Comparison of ENCODE assay signal across 1 cellular context in the genomic region with DNA sequence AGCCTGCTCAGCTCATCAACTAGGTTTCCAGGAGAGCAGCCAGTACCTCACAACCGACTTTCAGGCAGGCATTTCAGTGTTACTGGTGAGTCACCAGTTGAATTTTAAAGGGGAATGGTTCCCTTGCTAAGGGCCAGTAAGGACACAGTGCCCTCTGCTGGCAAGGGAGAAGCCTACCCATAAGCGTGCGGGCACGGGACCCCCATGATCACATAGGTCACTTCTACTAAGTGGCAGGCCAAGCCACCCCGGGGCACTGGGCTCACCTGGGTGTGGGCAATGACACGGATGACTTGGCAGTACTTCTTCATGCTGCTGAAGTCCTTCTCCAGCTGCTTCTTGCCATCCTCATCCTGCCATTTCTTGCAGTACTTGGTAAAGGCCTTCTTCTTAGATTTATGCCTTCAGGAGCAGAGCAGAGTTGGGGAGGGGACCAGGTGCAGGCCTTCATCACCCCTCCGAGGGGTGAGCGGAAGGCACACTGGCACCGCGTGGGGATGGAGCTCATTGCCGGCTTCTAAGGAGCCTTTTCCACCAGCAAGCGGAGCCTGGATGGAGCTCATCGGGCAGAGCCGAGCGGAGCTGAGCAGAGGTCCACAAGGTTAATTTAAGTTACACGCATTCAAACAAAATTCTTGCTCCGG.
TF ChIP-seq lines count a peak whose summit lies in the region.

No MANE protein-coding gene starts in this region.

TF ChIP-seq in SK-N-SH treated with all-trans-retinoic acid at 6 μM for 48 hours, 23 proteins besides CTCF, POLR2A, EP300 and RAD21 (continued from another document):
- TF ChIP-seq, protein P1, sequence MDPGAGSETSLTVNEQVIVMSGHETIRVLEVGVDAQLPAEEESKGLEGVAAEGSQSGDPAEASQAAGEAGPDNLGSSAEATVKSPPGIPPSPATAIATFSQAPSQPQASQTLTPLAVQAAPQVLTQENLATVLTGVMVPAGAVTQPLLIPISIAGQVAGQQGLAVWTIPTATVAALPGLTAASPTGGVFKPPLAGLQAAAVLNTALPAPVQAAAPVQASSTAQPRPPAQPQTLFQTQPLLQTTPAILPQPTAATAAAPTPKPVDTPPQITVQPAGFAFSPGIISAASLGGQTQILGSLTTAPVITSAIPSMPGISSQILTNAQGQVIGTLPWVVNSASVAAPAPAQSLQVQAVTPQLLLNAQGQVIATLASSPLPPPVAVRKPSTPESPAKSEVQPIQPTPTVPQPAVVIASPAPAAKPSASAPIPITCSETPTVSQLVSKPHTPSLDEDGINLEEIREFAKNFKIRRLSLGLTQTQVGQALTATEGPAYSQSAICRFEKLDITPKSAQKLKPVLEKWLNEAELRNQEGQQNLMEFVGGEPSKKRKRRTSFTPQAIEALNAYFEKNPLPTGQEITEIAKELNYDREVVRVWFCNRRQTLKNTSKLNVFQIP (CRISPR knock-in tag; IDR thresholded peaks at IDR 0.05; ENCODE audit: borderline replicate concordance, low read depth), result no peak
- TF ChIP-seq ZFP3 (CRISPR knock-in tag; IDR thresholded peaks at IDR 0.05) (no peak), ZNF565 (CRISPR knock-in tag; conservative IDR thresholded peaks at IDR 0.05; ENCODE audit: low read depth) (no peak), TOX (CRISPR knock-in tag; IDR thresholded peaks at IDR 0.05; ENCODE audit: borderline replicate concordance) (no peak), OSR1 (CRISPR knock-in tag; IDR thresholded peaks at IDR 0.05) (no peak), ZFP30 (CRISPR knock-in tag; IDR thresholded peaks at IDR 0.05) (no peak), PPARA (CRISPR knock-in tag; IDR thresholded peaks at IDR 0.05; ENCODE audit: borderline replicate concordance) (no peak)
- TF ChIP-seq, protein P2, sequence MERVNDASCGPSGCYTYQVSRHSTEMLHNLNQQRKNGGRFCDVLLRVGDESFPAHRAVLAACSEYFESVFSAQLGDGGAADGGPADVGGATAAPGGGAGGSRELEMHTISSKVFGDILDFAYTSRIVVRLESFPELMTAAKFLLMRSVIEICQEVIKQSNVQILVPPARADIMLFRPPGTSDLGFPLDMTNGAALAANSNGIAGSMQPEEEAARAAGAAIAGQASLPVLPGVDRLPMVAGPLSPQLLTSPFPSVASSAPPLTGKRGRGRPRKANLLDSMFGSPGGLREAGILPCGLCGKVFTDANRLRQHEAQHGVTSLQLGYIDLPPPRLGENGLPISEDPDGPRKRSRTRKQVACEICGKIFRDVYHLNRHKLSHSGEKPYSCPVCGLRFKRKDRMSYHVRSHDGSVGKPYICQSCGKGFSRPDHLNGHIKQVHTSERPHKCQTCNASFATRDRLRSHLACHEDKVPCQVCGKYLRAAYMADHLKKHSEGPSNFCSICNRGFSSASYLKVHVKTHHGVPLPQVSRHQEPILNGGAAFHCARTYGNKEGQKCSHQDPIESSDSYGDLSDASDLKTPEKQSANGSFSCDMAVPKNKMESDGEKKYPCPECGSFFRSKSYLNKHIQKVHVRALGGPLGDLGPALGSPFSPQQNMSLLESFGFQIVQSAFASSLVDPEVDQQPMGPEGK (CRISPR knock-in tag; IDR thresholded peaks at IDR 0.05; ENCODE audit: borderline replicate concordance), result no peak
